In genomic region chrX:103061486-103061885, GRCh38 we compare ENCODE assay signal across 16 cellular contexts. TPM values are rescaled to one million over a fixed set of nuclear protein-coding genes. Genes with fewer than 3 reads are reported as not detected.
DNase-seq lines count a peak whose midpoint lies in the region; ATAC-seq, FAIRE-seq and TF ChIP-seq lines count a peak whose summit lies in the region.
"Had no signal": no experiment of that assay in that cellular context is flagged by ENCODE, and none has a peak within 500 bp of the region (broad histone marks: within the 10 kb centered on the region; RNA-seq: fewer than 3 reads in every experiment).

No MANE protein-coding gene starts in this region.

- WGBS in GM23248 (ENCODE audit: low coverage in 1 of 2, low lambda C conversion rate in 2 of 2, missing lambda C conversion rate in 2 of 2), 2 experiments = 24 to 30% methylated on average over 3 of the region's 3 CpGs

- no peaks in the 10 kb centered on the region for H3K9me2 ChIP-seq in GM23248 (ENCODE audit: insufficient read depth)

- H3K27ac ChIP-seq in GM23248 = no peak overlapping the region
- no peak overlapping the region for H3K27ac ChIP-seq in astrocyte (ENCODE audit: low read depth, low read length)
- H3K27ac ChIP-seq in gastrocnemius medialis = no peak overlapping the region
- H3K27ac ChIP-seq: BLaER1 had no signal

- H3K4me2 ChIP-seq in GM23248 (ENCODE audit: unreplicated experiment) (no peak overlapping the region), astrocyte (ENCODE audit: low read length) (no peak overlapping the region)
- H3K4me2 ChIP-seq: BLaER1 had no signal

- peak; percentile 71 for DNase-seq in DMS53 (lab: John Stamatoyannopoulos, UW)
- no peak for DNase-seq in DMS53 treated with DMSO at 0.1 percent for 48 hours (lab: John Stamatoyannopoulos, UW; ENCODE audit: unreplicated experiment)
- DNase-seq in GM23248 = peak; percentile 14
- no peak for DNase-seq in astrocyte (ENCODE audit: low read depth)
- DNase-seq in NCI-H2081 (lab: John Stamatoyannopoulos, UW) = no peak
- no peak for DNase-seq in activated CD4-positive, CD25-positive, alpha-beta regulatory T cell treated with anti-CD3 and anti-CD28 coated beads, Interleukin-2, amount 50 U/mL, for 72 hours
- DNase-seq in gastrocnemius medialis = no peak
- DNase-seq: 8988T; AML-193; Caco-2; CD8-positive, alpha-beta memory T cell; GOT3; H9 had no signal

- H2AFZ ChIP-seq in GM23248 (no peak overlapping the region), astrocyte (ENCODE audit: low read depth, low read length) (no peak overlapping the region)

- ATAC-seq in gastrocnemius medialis = no peak

- H3K9ac ChIP-seq in GM23248 (no peak overlapping the region), astrocyte (ENCODE audit: low read length) (no peak overlapping the region)
- H3K9ac ChIP-seq: BLaER1 had no signal

- no peaks in the 10 kb centered on the region for H3F3A ChIP-seq in GM23248 (ENCODE audit: insufficient read depth)

- H3K4me1 ChIP-seq in GM23248 (ENCODE audit: insufficient read depth) = no peaks in the 10 kb centered on the region
- no peaks in the 10 kb centered on the region for H3K4me1 ChIP-seq in astrocyte (ENCODE audit: insufficient read depth, low read length)
- no peaks in the 10 kb centered on the region for H3K4me1 ChIP-seq in gastrocnemius medialis
- H3K4me1 ChIP-seq: BLaER1 had no signal

- TF ChIP-seq CTCF in astrocyte (IDR thresholded peaks at IDR 0.05; ENCODE audit: insufficient read depth, low read depth, low read length) = no peak
- no peak for TF ChIP-seq CTCF in gastrocnemius medialis (IDR thresholded peaks at IDR 0.05 in 4 of 5, conservative IDR thresholded peaks at IDR 0.05 in 1 of 5)

- in situ Hi-C loops in GM23248 (cut with MboI) = no loop called here
- in situ Hi-C loops in gastrocnemius medialis (cut with MboI; ENCODE audit: low sequenced_read_pairs in 4 of 4) = loop anchor here in 1 of 4 donors (25.0 kb wide), 1 partner anchor 101 kb away; no protein-coding TSS in a partner anchor

- H3K36me3 Mint-ChIP-seq in astrocyte (ENCODE audit: low read depth, unreplicated experiment) = no peaks in the 10 kb centered on the region
- H3K36me3 Mint-ChIP-seq: CD8-positive, alpha-beta memory T cell had no signal

- H4K20me1 ChIP-seq in GM23248 (ENCODE audit: insufficient read depth) = no peaks in the 10 kb centered on the region
- no peaks in the 10 kb centered on the region for H4K20me1 ChIP-seq in astrocyte (ENCODE audit: insufficient read depth, low read length)
- H4K20me1 ChIP-seq: BLaER1 had no signal

- no peaks in the 10 kb centered on the region for H3K27me3 Mint-ChIP-seq in astrocyte (ENCODE audit: low read depth, unreplicated experiment)

- FAIRE-seq in astrocyte (lab: Jason Lieb, UNC) = peak; percentile 58
- FAIRE-seq: G401.6, GM12891 had no signal

- H3K27ac Mint-ChIP-seq in astrocyte (ENCODE audit: unreplicated experiment) = no peak overlapping the region
- H3K27ac Mint-ChIP-seq: CD8-positive, alpha-beta memory T cell; H9 had no signal

- H3K27me3 ChIP-seq in GM23248 (replicated peaks; ENCODE audit: insufficient read depth) (no peaks in the 10 kb centered on the region), astrocyte (ENCODE audit: insufficient read depth, low read length) (no peaks in the 10 kb centered on the region), gastrocnemius medialis (peaks cover 0 to 11% (median under 1%) of the 10 kb centered on the region in 3 donors)
- H3K27me3 ChIP-seq: BLaER1 had no signal

- H3K4me3 Mint-ChIP-seq in astrocyte (ENCODE audit: unreplicated experiment) = no peak overlapping the region
- H3K4me3 Mint-ChIP-seq: CD8-positive, alpha-beta memory T cell; H9 had no signal

- H3K9me3 ChIP-seq in GM23248 (ENCODE audit: low read depth) (no peaks in the 10 kb centered on the region), astrocyte (ENCODE audit: insufficient read depth, low read depth, low read length) (no peaks in the 10 kb centered on the region), gastrocnemius medialis (no peaks in the 10 kb centered on the region)
- H3K9me3 ChIP-seq: Caco-2 had no signal

- intact Hi-C loops in gastrocnemius medialis (cut with DNase I; ENCODE audit: low total_unique reads) = no loop called here

- H3K79me2 ChIP-seq in GM23248 (ENCODE audit: insufficient read depth) (no peaks in the 10 kb centered on the region), astrocyte (ENCODE audit: insufficient read depth, low read length) (no peaks in the 10 kb centered on the region)

- H3K36me3 ChIP-seq in GM23248 (ENCODE audit: low read depth) = no peaks in the 10 kb centered on the region
- no peaks in the 10 kb centered on the region for H3K36me3 ChIP-seq in astrocyte (ENCODE audit: insufficient read depth, low read length)
- no peaks in the 10 kb centered on the region for H3K36me3 ChIP-seq in gastrocnemius medialis
- H3K36me3 ChIP-seq: BLaER1 had no signal

- H3K9me3 Mint-ChIP-seq in astrocyte (ENCODE audit: unreplicated experiment) = no peaks in the 10 kb centered on the region

- H3K4me3 ChIP-seq in GM23248 = no peak overlapping the region
- no peak overlapping the region for H3K4me3 ChIP-seq in astrocyte (ENCODE audit: insufficient read depth, low read depth, low read length)
- no peak overlapping the region for H3K4me3 ChIP-seq in gastrocnemius medialis
- H3K4me3 ChIP-seq: BLaER1 had no signal

- no peak for TF ChIP-seq POLR2A in gastrocnemius medialis (IDR thresholded peaks at IDR 0.05)

- peaks cover 3% of the 10 kb centered on the region for H3K4me1 Mint-ChIP-seq in astrocyte (ENCODE audit: low read depth, unreplicated experiment)

RNA-seq across cellular contexts. Expression of gene BEX1, which starts 2.5 kb away (rescaled TPM):
- 73.0 and 91.8 TPM in 2 replicates for total RNA-seq in GM23248 (2014; rRNA removed; shearing (Covaris generic))
- polyA plus RNA-seq in GM23248 (2016; fragmentation: Nextera tagmentation; extraction: Ambion mirVana) = 79.4 and 79.9 TPM in 2 replicates
- total RNA-seq in astrocyte = 15.5 and 16.6 TPM in 2 replicates
- total RNA-seq in gastrocnemius medialis = not detected
- total RNA-seq: Caco-2 had no signal

RNA-seq across cellular contexts. Expression of gene NXF3, which starts 31.5 kb away (rescaled TPM):
- total RNA-seq in GM23248 (2014; rRNA removed; shearing (Covaris generic)) = 13.6 and 31.4 TPM in 2 replicates
- 6.6 and 7.9 TPM in 2 replicates for polyA plus RNA-seq in GM23248 (2016; fragmentation: Nextera tagmentation; extraction: Ambion mirVana)
- not detected in 2 replicates for total RNA-seq in astrocyte
- total RNA-seq in gastrocnemius medialis = 1 to 10 TPM in 1 of 4 donors, not detected in 3; 1.2 TPM
- total RNA-seq: CD8-positive, alpha-beta memory T cell; H9 had no signal
- polyA plus RNA-seq: CD8-positive, alpha-beta memory T cell had no signal

Comparison
In these comparisons a context has a peak if more than half of its experiments do, and no peak if none do; other contexts are left out.
1. DNase-seq: peak in DMS53 (single experiment) and GM23248 (single experiment); none in DMS53 treated with DMSO at 0.1 percent for 48 hours (single experiment), astrocyte (single experiment), NCI-H2081 (0 of 2), activated CD4-positive, CD25-positive, alpha-beta regulatory T cell treated with anti-CD3 and anti-CD28 coated beads, Interleukin-2, amount 50 U/mL, for 72 hours (single experiment) and gastrocnemius medialis (0 of 2).
2. RNA of gene BEX1, which starts 2.5 kb away (total RNA-seq): 73.0 to 91.8 TPM in GM23248 and 15.5 to 16.6 TPM in astrocyte; not detected in gastrocnemius medialis; every median in the first group is over 10 times any median in the second.